In genomic region chr10:112896722-112897121, GRCh38 we compare ENCODE assay signal across 18 cellular contexts. TPM values are rescaled to one million over a fixed set of nuclear protein-coding genes. Genes with fewer than 3 reads are reported as not detected.
DNase-seq lines count a peak whose midpoint lies in the region; ATAC-seq, FAIRE-seq and TF ChIP-seq lines count a peak whose summit lies in the region.
"Had no signal": no experiment of that assay in that cellular context is flagged by ENCODE, and none has a peak within 500 bp of the region (broad histone marks: within the 10 kb centered on the region; RNA-seq: fewer than 3 reads in every experiment).

No MANE protein-coding gene starts in this region.

- H3K79me2 ChIP-seq in Karpas-422 (ENCODE audit: low read length) = no peaks in the 10 kb centered on the region
- H3K79me2 ChIP-seq in hepatocyte = no peaks in the 10 kb centered on the region

- DNase-seq in A549 (ENCODE audit: low read depth in 1 of 2, low spot score in 1 of 2) (no peak), Karpas-422 (peak; percentile 56), adipocyte (ENCODE audit: low read depth) (peak; percentile 2), hepatocyte (ENCODE audit: low spot score) (no peak), mucosa of gallbladder (ENCODE audit: low spot score) (no peak), MV-4-11 (lab: John Stamatoyannopoulos, UW) (no peak), NCI-H1105 (lab: John Stamatoyannopoulos, UW) (no peak), upper lobe of left lung (no peak)
- DNase-seq: CD8-positive, alpha-beta T cell; COR-L47; DMS 273 treated with DMSO at 0.1 percent for 48 hours; DND-41; H9 had no signal

- FAIRE-seq in A549 (lab: Jason Lieb, UNC) = no peak
- FAIRE-seq: GM12892, GM18507, H1 had no signal

- TF ChIP-seq POLR2A in A549 (IDR thresholded peaks at IDR 0.05; ENCODE audit: low read length) (no peak), upper lobe of left lung (IDR thresholded peaks at IDR 0.05) (no peak)

- CTCF ChIA-PET in A549 (lab: Yijun Ruan, JAX) = interaction anchor here (0.5 kb wide), 1 partner anchor 147 kb away, joined by 5 read pairs; no protein-coding TSS in a partner anchor

- no peaks in the 10 kb centered on the region for H3K36me3 ChIP-seq in Karpas-422 (ENCODE audit: insufficient read depth, low read length)
- no peaks in the 10 kb centered on the region for H3K36me3 ChIP-seq in adipocyte (ENCODE audit: control insufficient read depth, insufficient read depth, low read length, severe bottlenecking)
- no peaks in the 10 kb centered on the region for H3K36me3 ChIP-seq in hepatocyte (replicated peaks; ENCODE audit: insufficient read depth, low read depth)
- no peaks in the 10 kb centered on the region for H3K36me3 ChIP-seq in upper lobe of left lung
- H3K36me3 ChIP-seq: BLaER1 had no signal

- H4K20me1 ChIP-seq in Karpas-422 (ENCODE audit: insufficient read depth, low read depth, low read length) (no peaks in the 10 kb centered on the region), hepatocyte (ENCODE audit: insufficient read depth, poor library complexity, severe bottlenecking) (no peaks in the 10 kb centered on the region)
- H4K20me1 ChIP-seq: BLaER1 had no signal

- H3K27ac ChIP-seq in A549 (peak overlapping the region in 1 of 2 experiments; percentile 34; a peak in 2 of 6 replicates), Karpas-422 (ENCODE audit: low read length) (no peak overlapping the region), hepatocyte (peak overlapping the region; percentile 28), upper lobe of left lung (no peak overlapping the region)
- H3K27ac ChIP-seq: 22Rv1, BLaER1 had no signal

- POLR2A ChIA-PET in A549 (lab: Yijun Ruan, JAX) = no interaction called here

- TF ChIP-seq EP300 in A549 (IDR thresholded peaks at IDR 0.05) (no peak), upper lobe of left lung (IDR thresholded peaks at IDR 0.05) (no peak)

- no peak for TF ChIP-seq RAD21 in A549 (conservative IDR thresholded peaks at IDR 0.05 in 1 of 2, IDR thresholded peaks at IDR 0.05 in 1 of 2)

- no peak overlapping the region for H2AFZ ChIP-seq in Karpas-422 (ENCODE audit: low read length)
- H2AFZ ChIP-seq in hepatocyte = no peak overlapping the region

- ATAC-seq in A549 (no peak), upper lobe of left lung (ENCODE audit: low FRiP score in 2 of 2) (no peak)
- ATAC-seq: CD8-positive, alpha-beta T cell had no signal

- no peak overlapping the region for H3K4me2 ChIP-seq in A549
- H3K4me2 ChIP-seq in Karpas-422 (ENCODE audit: low read depth, low read length, poor library complexity, severe bottlenecking) = no peak overlapping the region
- no peak overlapping the region for H3K4me2 ChIP-seq in hepatocyte
- H3K4me2 ChIP-seq: BLaER1 had no signal

- no peaks in the 10 kb centered on the region for H3K27me3 ChIP-seq in Karpas-422 (ENCODE audit: low read length)
- no peaks in the 10 kb centered on the region for H3K27me3 ChIP-seq in adipocyte (replicated peaks; ENCODE audit: control insufficient read depth, insufficient read depth, low read length)
- no peaks in the 10 kb centered on the region for H3K27me3 ChIP-seq in hepatocyte
- H3K27me3 ChIP-seq in upper lobe of left lung = no peaks in the 10 kb centered on the region
- H3K27me3 ChIP-seq: BLaER1 had no signal

- H3K9me2 ChIP-seq in Karpas-422 (replicated peaks; ENCODE audit: insufficient read depth, low read length) (no peaks in the 10 kb centered on the region), hepatocyte (replicated peaks; ENCODE audit: insufficient read depth) (no peaks in the 10 kb centered on the region)

- TF ChIP-seq CTCF in A549 (IDR thresholded peaks at IDR 0.05) = no peak
- no peak for TF ChIP-seq CTCF in hepatocyte (IDR thresholded peaks at IDR 0.05; ENCODE audit: poor library complexity)
- TF ChIP-seq CTCF in upper lobe of left lung (IDR thresholded peaks at IDR 0.05) = no peak

- H3K9me3 ChIP-seq in A549 (no peaks in the 10 kb centered on the region), Karpas-422 (ENCODE audit: low read length) (no peaks in the 10 kb centered on the region), adipocyte (ENCODE audit: control insufficient read depth, low read length) (peaks cover 5% of the 10 kb centered on the region), hepatocyte (ENCODE audit: low read depth) (no peaks in the 10 kb centered on the region), upper lobe of left lung (no peaks in the 10 kb centered on the region)

- H3K9ac ChIP-seq in Karpas-422 (ENCODE audit: low read length) (no peak overlapping the region), adipocyte (ENCODE audit: low read length) (no peak overlapping the region)
- H3K9ac ChIP-seq: BLaER1 had no signal

- H3K4me1 ChIP-seq in A549 = peaks cover 23% of the 10 kb centered on the region
- peaks cover 9% of the 10 kb centered on the region; the same call in 1 of the 2 replicates for H3K4me1 ChIP-seq in Karpas-422 (ENCODE audit: low read length)
- peaks cover 5% of the 10 kb centered on the region for H3K4me1 ChIP-seq in adipocyte (ENCODE audit: control insufficient read depth, insufficient read depth, low read length)
- peaks cover 13% of the 10 kb centered on the region for H3K4me1 ChIP-seq in hepatocyte (ENCODE audit: insufficient read depth)
- H3K4me1 ChIP-seq in upper lobe of left lung = peaks cover 0 to 9% (median 4%) of the 10 kb centered on the region in 4 donors
- H3K4me1 ChIP-seq: BLaER1 had no signal

- H3K4me3 ChIP-seq in A549 (no peak overlapping the region), Karpas-422 (ENCODE audit: low read length) (no peak overlapping the region), adipocyte (ENCODE audit: low read length) (no peak overlapping the region), hepatocyte (no peak overlapping the region), upper lobe of left lung (no peak overlapping the region)
- H3K4me3 ChIP-seq: BLaER1 had no signal

- WGBS in A549 (ENCODE audit: missing lambda C conversion rate) = 71% methylated on average over 5 of the region's 5 CpGs
- 83% methylated on average over 5 of the region's 5 CpGs for WGBS in hepatocyte (ENCODE audit: low lambda C conversion rate, missing lambda C conversion rate)
- WGBS in upper lobe of left lung, 2 donors = 82 to 84% methylated on average over 5 of the region's 5 CpGs

TF ChIP-seq in A549, 52 proteins besides CTCF, POLR2A, EP300 and RAD21:
- TF ChIP-seq KDM1A (IDR thresholded peaks at IDR 0.05; ENCODE audit: low read depth) = 0 out of 2 replicates have a peak, but pooled peaks have one; percentile 59
- no peak for TF ChIP-seq HMGXB4 (CRISPR knock-in tag; IDR thresholded peaks at IDR 0.05; ENCODE audit: borderline replicate concordance)

RNA-seq across cellular contexts. Expression of gene TCF7L2, which starts 53.3 kb away (rescaled TPM):
- 11.3 and 15.8 TPM in 2 replicates for polyA plus RNA-seq in A549 (2011; rRNA removed)
- 25.6 and 26.7 TPM in 2 replicates for polyA plus RNA-seq in A549 (2012; cell fraction: cytosol; rRNA removed)
- polyA plus RNA-seq in A549 (2012; cell fraction: nucleus; rRNA removed) = 54.2 and 56.7 TPM in 2 replicates
- 14.4 to 16.5 TPM (median 14.5 TPM) in 3 replicates for polyA plus RNA-seq in A549 (2017; fragmentation: RNase III; extraction: RNeasy Plus Mini Kit Qiagen cat#74134 plus additional on column Dnase treatment)
- polyA minus RNA-seq in A549 (2011; rRNA and poly(A)+ RNA removed) = 30.2 and 36.0 TPM in 2 replicates
- total RNA-seq in Karpas-422 (2014; rRNA removed; shearing (Covaris generic); ENCODE audit: low replicate concordance) = 0.07 TPM in 1 of 2 replicates, not detected in the other
- 14.8 and 18.7 TPM in 2 replicates for total RNA-seq in hepatocyte
- polyA plus RNA-seq in hepatocyte = 28.8 and 34.1 TPM in 2 replicates
- 35.3 TPM for total RNA-seq in mucosa of gallbladder
- 10 to 100 TPM; 15.5 to 80.3 (median 48.1) TPM for total RNA-seq in upper lobe of left lung

Comparison
In these comparisons a context has a peak if more than half of its experiments do, and no peak if none do; other contexts are left out.
1. DNase-seq: peak in Karpas-422 (single experiment) and adipocyte (single experiment); none in A549 (0 of 2), hepatocyte (single experiment), mucosa of gallbladder (single experiment), MV-4-11 (single experiment), NCI-H1105 (single experiment) and upper lobe of left lung (0 of 2).
2. RNA of gene TCF7L2, which starts 53.3 kb away (total RNA-seq): 15.5 to 80.3 TPM in upper lobe of left lung, 35.3 TPM in mucosa of gallbladder (single experiment) and 14.8 to 18.7 TPM in hepatocyte; 0.07 TPM in Karpas-422; every median in the first group is over 10 times any median in the second.